Comparison of ENCODE assay signal across 24 cellular contexts in genomic region chr19:17805427-17805826, GRCh38. TPM values are rescaled to one million over a fixed set of nuclear protein-coding genes. Genes with fewer than 3 reads are reported as not detected.
"Had no signal": no experiment of that assay in that cellular context is flagged by ENCODE, and none has a peak within 500 bp of the region (broad histone marks: within the 10 kb centered on the region; RNA-seq: fewer than 3 reads in every experiment).

No MANE protein-coding gene starts in this region.

- H3K27me3 ChIP-seq: cardiac muscle cell, Peyer's patch had no signal

- H3K9me3 ChIP-seq: Peyer's patch, SJCRH30, SK-N-SH had no signal

- H3K9ac ChIP-seq: SK-N-SH had no signal

- H3K4me1 ChIP-seq: Peyer's patch, SJCRH30 had no signal

- H3K36me3 Mint-ChIP-seq: activated naive CD4-positive, alpha-beta T cell treated with anti-CD3 and anti-CD28 coated beads, Interleukin-2, amount 50 U/mL, for 24 hours; brain; WTC11 had no signal

- H3K27ac Mint-ChIP-seq: activated CD8-positive, alpha-beta T cell treated with anti-CD3 and anti-CD28 coated beads for 36 hours; WTC11 had no signal

- H3K4me2 ChIP-seq: SK-N-SH had no signal

- H3K27ac ChIP-seq: cardiac muscle cell, Peyer's patch, RWPE1, SJCRH30 had no signal

- H3K4me3 ChIP-seq: cardiac muscle cell, Peyer's patch, SJCRH30 had no signal

- H3K4me1 Mint-ChIP-seq: brain, WTC11 had no signal

- DNase-seq: activated CD4-positive, CD25-positive, alpha-beta regulatory T cell treated with anti-CD3 and anti-CD28 coated beads, Interleukin-2, amount 50 U/mL, for 72 hours; activated CD8-positive, alpha-beta memory T cell treated with anti-CD3 and anti-CD28 coated beads, Interleukin-2, amount 50 U/mL, for 4 hours; activated CD8-positive, alpha-beta T cell treated with anti-CD3 and anti-CD28 coated beads for 36 hours; activated effector memory CD4-positive, alpha-beta T cell treated with Interleukin-2 at 50 U/mL for 16 hours; activated naive CD4-positive, alpha-beta T cell; activated T-cell treated with anti-CD3 and anti-CD28 coated beads, Interleukin-2, amount 50 U/mL, for 1 hour; amygdala; Kasumi-1; NCI-H1105 treated with DMSO at 0.1 percent for 48 hours; NCI-H1436 treated with DMSO at 0.1 percent for 48 hours; NCI-H187; NCI-H2081 treated with DMSO at 0.1 percent for 48 hours; NCI-H446; NCI-H524; Peyer's patch; Right ventricle myocardium superior; SJCRH30; SK-N-SH had no signal

- H3K9me3 Mint-ChIP-seq: activated CD8-positive, alpha-beta T cell treated with anti-CD3 and anti-CD28 coated beads for 36 hours; activated naive CD4-positive, alpha-beta T cell treated with anti-CD3 and anti-CD28 coated beads, Interleukin-2, amount 50 U/mL, for 24 hours; WTC11 had no signal

- H3K27me3 Mint-ChIP-seq: activated CD8-positive, alpha-beta T cell treated with anti-CD3 and anti-CD28 coated beads for 36 hours; activated naive CD4-positive, alpha-beta T cell treated with anti-CD3 and anti-CD28 coated beads, Interleukin-2, amount 50 U/mL, for 24 hours had no signal

- H3K36me3 ChIP-seq: cardiac muscle cell, SJCRH30 had no signal

- ATAC-seq: activated CD8-positive, alpha-beta T cell treated with anti-CD3 and anti-CD28 coated beads for 36 hours; WTC11 had no signal

- H3K4me3 Mint-ChIP-seq: activated CD8-positive, alpha-beta T cell treated with anti-CD3 and anti-CD28 coated beads for 36 hours; activated naive CD4-positive, alpha-beta T cell treated with anti-CD3 and anti-CD28 coated beads, Interleukin-2, amount 50 U/mL, for 24 hours; brain; WTC11 had no signal

RNA-seq across cellular contexts. Expression of gene B3GNT3, which starts 10.5 kb away (rescaled TPM):
- total RNA-seq: cardiac muscle cell, Right ventricle myocardium superior, SJCRH30 had no signal
- polyA plus RNA-seq: cardiac muscle cell, SK-N-SH had no signal

RNA-seq across cellular contexts. Expression of gene INSL3, which starts 15.9 kb away (rescaled TPM):
- total RNA-seq: astrocyte, Peyer's patch, Right ventricle myocardium superior, SJCRH30 had no signal
- polyA plus RNA-seq: cardiac muscle cell had no signal
